Comparison of ENCODE assay signal across 8 cellular contexts in the genomic region with DNA sequence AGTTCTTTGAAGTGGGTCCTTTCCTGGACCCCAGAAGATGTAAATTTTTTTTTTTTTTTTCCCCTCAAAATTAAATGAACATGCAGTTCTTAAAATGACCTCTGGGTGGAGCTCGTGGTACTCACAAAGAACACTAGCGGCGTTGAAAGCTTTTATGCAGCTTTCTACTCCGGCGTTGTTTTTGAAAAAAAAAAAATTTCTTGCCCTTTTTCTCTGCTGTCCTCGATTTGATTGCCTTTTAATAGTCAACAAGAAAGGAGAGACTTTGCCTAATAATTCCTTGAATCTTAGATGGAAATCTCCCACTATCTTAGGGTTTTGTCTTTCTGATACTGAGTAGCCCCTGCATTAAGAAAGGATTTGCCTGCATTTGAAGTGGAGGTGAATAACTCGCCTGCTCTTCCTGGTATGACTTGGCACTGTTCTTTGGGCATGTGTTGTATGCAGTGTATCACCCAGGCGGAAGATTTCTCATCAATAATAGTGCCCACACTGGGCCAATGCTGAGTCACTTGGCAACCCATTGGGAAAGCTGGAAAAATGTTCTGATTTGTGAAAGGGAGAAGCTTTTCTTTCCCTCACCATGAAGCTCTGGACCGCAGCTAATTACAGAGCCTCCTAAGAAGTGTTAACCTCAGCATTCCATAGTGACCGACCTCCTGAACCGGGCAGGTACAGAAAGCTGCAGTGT.
DNase-seq lines count a peak whose midpoint lies in the region; ATAC-seq and TF ChIP-seq lines count a peak whose summit lies in the region.

No MANE protein-coding gene starts in this region.

- H3K27me3 Mint-ChIP-seq in activated T-cell treated with anti-CD3 and anti-CD28 coated beads, Interleukin-2, amount 50 U/mL, for 24 hours, result peaks cover 33% of the 10 kb centered on the region
- H3K27me3 Mint-ChIP-seq in naive B cell, result peaks cover 0 to 2% (median 0%) of the 10 kb centered on the region in 3 donors

- H3K27ac Mint-ChIP-seq in activated T-cell treated with anti-CD3 and anti-CD28 coated beads, Interleukin-2, amount 50 U/mL, for 24 hours, result no peak overlapping the region
- H3K27ac Mint-ChIP-seq in naive B cell, result peak overlapping the region in 1 of 6 donors; percentile 40

- no peaks in the 10 kb centered on the region for H3K9me3 Mint-ChIP-seq in activated T-cell treated with anti-CD3 and anti-CD28 coated beads, Interleukin-2, amount 50 U/mL, for 24 hours
- H3K9me3 Mint-ChIP-seq in naive B cell, result peaks cover 0 to 3% (median 0%) of the 10 kb centered on the region in 7 donors

- H3K4me3 Mint-ChIP-seq in activated T-cell treated with anti-CD3 and anti-CD28 coated beads, Interleukin-2, amount 50 U/mL, for 24 hours, result no peak overlapping the region
- H3K4me3 Mint-ChIP-seq in naive B cell, result peak overlapping the region in 1 of 8 donors; percentile 16

- peaks cover 21% of the 10 kb centered on the region for H3K4me1 Mint-ChIP-seq in activated T-cell treated with anti-CD3 and anti-CD28 coated beads, Interleukin-2, amount 50 U/mL, for 24 hours (ENCODE audit: low read depth)
- peaks cover 3 to 20% (median 7%) of the 10 kb centered on the region in 3 donors for H3K4me1 Mint-ChIP-seq in naive B cell

- peak; percentile 59 for TF ChIP-seq CTCF in epithelial cell of proximal tubule (conservative IDR thresholded peaks at IDR 0.05; ENCODE audit: low read depth, low read length)

- no peak overlapping the region for H3K4me3 ChIP-seq in epithelial cell of proximal tubule (ENCODE audit: low read depth, low read length)

- H3K36me3 Mint-ChIP-seq in activated T-cell treated with anti-CD3 and anti-CD28 coated beads, Interleukin-2, amount 50 U/mL, for 24 hours (ENCODE audit: low read depth), result no peaks in the 10 kb centered on the region
- no peaks in the 10 kb centered on the region for H3K36me3 Mint-ChIP-seq in naive B cell

- DNase-seq in activated T-cell treated with anti-CD3 and anti-CD28 coated beads for 4 hours (peak; percentile 2), KG1 (lab: John Stamatoyannopoulos, UW) (peak; percentile 0), SK-N-DZ (ENCODE audit: low spot score) (peak; percentile 59), epithelial cell of proximal tubule (ENCODE audit: low read depth) (peak; percentile 84), naive B cell (peak; percentile 25), MV-4-11 (lab: John Stamatoyannopoulos, UW) (no peak)
- DNase-seq in activated T-cell treated with anti-CD3 and anti-CD28 coated beads, Interleukin-2, amount 50 U/mL, for 24 hours, result no peak

- ATAC-seq in naive B cell (ENCODE audit: low read depth in 2 of 2) (no peak), GM18517 (IDR thresholded peaks at IDR 0.05; ENCODE audit: unreplicated experiment) (no peak)

Comparison
In these comparisons a context has a peak if more than half of its experiments do, and no peak if none do; other contexts are left out.
1. DNase-seq: peak in activated T-cell treated with anti-CD3 and anti-CD28 coated beads for 4 hours (single experiment), KG1 (single experiment), SK-N-DZ (single experiment), epithelial cell of proximal tubule (single experiment) and naive B cell (single experiment); none in activated T-cell treated with anti-CD3 and anti-CD28 coated beads, Interleukin-2, amount 50 U/mL, for 24 hours (single experiment) and MV-4-11 (single experiment).